In genomic region chr1:22995774-22996173, GRCh38 we compare ENCODE assay signal across 9 cellular contexts. TPM values are rescaled to one million over a fixed set of nuclear protein-coding genes. Genes with fewer than 3 reads are reported as not detected.
"Had no signal": no experiment of that assay in that cellular context is flagged by ENCODE, and none has a peak within 500 bp of the region (broad histone marks: within the 10 kb centered on the region; RNA-seq: fewer than 3 reads in every experiment).

No MANE protein-coding gene starts in this region.

- FAIRE-seq: G401.6, GM12878, GM12891, GM12892, GM18507, GM19239 had no signal

- H3K4me3 ChIP-seq: GM12878 had no signal

- DNase-seq: GDM1, GF-D8 had no signal

RNA-seq across cellular contexts. Expression of gene TEX46, which starts 19.9 kb away (rescaled TPM):
- total RNA-seq: G401, GM12878 had no signal

RNA-seq across cellular contexts. Expression of gene LACTBL1, which starts 23.1 kb away (rescaled TPM):
- total RNA-seq: G401, GM12878 had no signal
